ENCODE assay signal across 12 cellular contexts in genomic region chr14:91371011-91371989, GRCh38. TPM values are rescaled to one million over a fixed set of nuclear protein-coding genes. Genes with fewer than 3 reads are reported as not detected.
DNase-seq lines count a peak whose midpoint lies in the region; ATAC-seq, FAIRE-seq and TF ChIP-seq lines count a peak whose summit lies in the region.
"Had no signal": no experiment of that assay in that cellular context is flagged by ENCODE, and none has a peak within 500 bp of the region (broad histone marks: within the 10 kb centered on the region; RNA-seq: fewer than 3 reads in every experiment).

No MANE protein-coding gene starts in this region.

- DNase-seq in A549 (ENCODE audit: low read depth in 1 of 2, low spot score in 1 of 2), result no peak
- peak; percentile 85 for DNase-seq in DMS79 treated with DMSO at 0.1 percent for 48 hours (lab: John Stamatoyannopoulos, UW)
- DNase-seq in T-cell, result no peak
- DNase-seq in NCI-H187 treated with DMSO at 0.1 percent for 48 hours (lab: John Stamatoyannopoulos, UW), result no peak
- DNase-seq: H9, mammary epithelial cell, NCI-H1105 treated with DMSO at 0.1 percent for 48 hours had no signal

- no peak overlapping the region for H3K4me3 ChIP-seq in A549
- H3K4me3 ChIP-seq in esophagus (ENCODE audit: low read depth in 1 of 2, low read length in 2 of 2), result no peak overlapping the region

- no peaks in the 10 kb centered on the region for H3K9me3 ChIP-seq in A549
- H3K9me3 ChIP-seq in esophagus (ENCODE audit: control insufficient read depth in 2 of 2, insufficient read depth in 1 of 2, low read depth in 1 of 2, low read length in 1 of 2), result no peaks in the 10 kb centered on the region

- no peak for TF ChIP-seq CTCF in A549 (IDR thresholded peaks at IDR 0.05)

- H3K36me3 ChIP-seq in esophagus (ENCODE audit: control insufficient read depth in 2 of 2, insufficient read depth in 2 of 2, low read length in 1 of 2), result no peaks in the 10 kb centered on the region

- H3K27ac ChIP-seq in A549, result no peak overlapping the region
- peak overlapping the region; percentile 58 to 84 for H3K27ac ChIP-seq in esophagus (ENCODE audit: low read depth in 2 of 2, low read length in 1 of 2)

- CTCF ChIA-PET in A549 (lab: Yijun Ruan, JAX) (interaction anchor here (1.3 to 2.0 kb wide), 2 partner anchors 47 to 48 kb away, joined by 3 to 7 read pairs; no protein-coding TSS in a partner anchor), T-cell (lab: Charles Lee) (interaction anchor here in 1 of 2 donors (2.0 kb wide), 1 partner anchor 48 kb away, joined by 6 read pairs; no protein-coding TSS in a partner anchor)

- no peaks in the 10 kb centered on the region for H3K27me3 ChIP-seq in esophagus (ENCODE audit: control insufficient read depth in 1 of 2, insufficient read depth in 2 of 2, low read length in 2 of 2)

- peaks cover 97 to 100% (median 99%) of the 10 kb centered on the region in 3 donors for H3K4me1 Mint-ChIP-seq in T-cell

- no peaks in the 10 kb centered on the region for H3K4me1 ChIP-seq in A549
- peaks cover 11 to 27% of the 10 kb centered on the region in 2 donors for H3K4me1 ChIP-seq in esophagus (ENCODE audit: control insufficient read depth in 2 of 2, insufficient read depth in 2 of 2, low read length in 1 of 2)

- H3K4me3 Mint-ChIP-seq in T-cell, result peak overlapping the region; percentile 72 to 84 (median 72)
- H3K4me3 Mint-ChIP-seq: H9 had no signal

- H3K9me3 Mint-ChIP-seq in T-cell, result no peaks in the 10 kb centered on the region
- H3K9me3 Mint-ChIP-seq: H9 had no signal

- POLR2A ChIA-PET in A549 (lab: Yijun Ruan, JAX), result no interaction called here
- POLR2A ChIA-PET in T-cell (lab: Charles Lee), result interaction anchor here in 1 of 2 donors (0.6 to 1.4 kb wide), 2 partner anchors 11 to 28 kb away, joined by 3 read pairs; no protein-coding TSS in a partner anchor

- TF ChIP-seq EP300 in A549 (IDR thresholded peaks at IDR 0.05), result no peak

- peak overlapping the region; percentile 91 to 95 for H3K27ac Mint-ChIP-seq in T-cell

- 83% methylated on average over 13 of the region's 19 CpGs for WGBS in A549 (ENCODE audit: missing lambda C conversion rate)
- 44 to 73% methylated on average over 19 of the region's 19 CpGs for WGBS in esophagus, 2 donors

- no peak for TF ChIP-seq POLR2A in A549 (IDR thresholded peaks at IDR 0.05; ENCODE audit: low read length)

- ATAC-seq in A549 (no peak), T-cell (replicated peaks in 1 of 4) (no peak), GM21447 (IDR thresholded peaks at IDR 0.05; ENCODE audit: unreplicated experiment) (no peak), GM19395 (IDR thresholded peaks at IDR 0.05; ENCODE audit: unreplicated experiment) (no peak), GM19455 (IDR thresholded peaks at IDR 0.05; ENCODE audit: unreplicated experiment) (no peak)
- ATAC-seq: sciatic nerve had no signal

- no peak for FAIRE-seq in A549 (lab: Jason Lieb, UNC)

- no peak for TF ChIP-seq RAD21 in A549 (conservative IDR thresholded peaks at IDR 0.05 in 1 of 2, IDR thresholded peaks at IDR 0.05 in 1 of 2)

- no peak overlapping the region for H3K4me2 ChIP-seq in A549

- no peaks in the 10 kb centered on the region for H3K36me3 Mint-ChIP-seq in T-cell

- no peaks in the 10 kb centered on the region for H3K27me3 Mint-ChIP-seq in T-cell

TF ChIP-seq in A549, 52 proteins besides CTCF, POLR2A, EP300 and RAD21:
- TF ChIP-seq MAFK (IDR thresholded peaks at IDR 0.05; ENCODE audit: partially characterized antibody), result peak; percentile 32
- TF ChIP-seq REST (IDR thresholded peaks at IDR 0.05), result no peak

RNA-seq across cellular contexts. Expression of gene CCDC88C, which starts 46.3 kb away (rescaled TPM):
- polyA plus RNA-seq in A549 (2011; rRNA removed), result 3.7 and 3.9 TPM in 2 replicates
- polyA plus RNA-seq in A549 (2012; cell fraction: cytosol; rRNA removed), result 5.1 and 5.8 TPM in 2 replicates
- 11.4 and 11.6 TPM in 2 replicates for polyA plus RNA-seq in A549 (2012; cell fraction: nucleus; rRNA removed)
- 2.9 to 3.6 TPM (median 3.6 TPM) in 3 replicates for polyA plus RNA-seq in A549 (2017; fragmentation: RNase III; extraction: RNeasy Plus Mini Kit Qiagen cat#74134 plus additional on column Dnase treatment)
- polyA minus RNA-seq in A549 (2011; rRNA and poly(A)+ RNA removed), result 8.4 and 12.5 TPM in 2 replicates
- 100 to 1,000 TPM; 260 to 368 (median 275) TPM for total RNA-seq in T-cell
- 10 to 100 TPM; 11.0 to 18.5 TPM for polyA plus RNA-seq in esophagus

Comparison
In these comparisons a context has a peak if more than half of its experiments do, and no peak if none do; other contexts are left out.
1. H3K27ac ChIP-seq: peak in esophagus (2 of 2); none in A549 (0 of 2).